In the genomic region with DNA sequence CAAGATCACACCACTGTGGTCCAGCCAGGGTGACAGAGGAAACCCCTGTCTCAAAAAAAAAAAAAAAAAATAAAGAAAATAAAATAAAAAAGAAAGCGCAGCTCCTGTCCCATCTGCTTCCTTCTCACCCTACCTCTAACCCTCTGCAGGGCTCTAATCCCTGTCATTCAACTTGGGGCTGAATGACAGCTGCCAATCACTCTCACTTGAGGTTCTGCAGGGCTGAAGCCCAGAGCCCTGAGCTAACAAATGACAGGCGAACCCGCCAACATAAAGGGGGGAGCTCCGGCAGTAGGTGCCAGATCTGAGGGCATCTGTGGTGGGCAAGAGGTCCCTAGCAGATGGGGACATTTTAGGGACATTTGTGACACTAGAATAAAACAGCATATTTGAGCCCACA, we compare ENCODE assay signal across 9 cellular contexts.
"Had no signal": no experiment of that assay in that cellular context is flagged by ENCODE, and none has a peak within 500 bp of the region (broad histone marks: within the 10 kb centered on the region; RNA-seq: fewer than 3 reads in every experiment).

No MANE protein-coding gene starts in this region.

- H2AFZ ChIP-seq: GM23338 had no signal

- H3K27ac Mint-ChIP-seq: GM23338, HFFc6, IgD-negative memory B cell had no signal

- H3K4me1 Mint-ChIP-seq: IgD-negative memory B cell had no signal

- FAIRE-seq: HepG2 had no signal

- H3K4me3 Mint-ChIP-seq: GM23338, HFFc6, IgD-negative memory B cell had no signal

- H3K4me2 ChIP-seq: GM23338 had no signal

- H3K36me3 ChIP-seq: HAP-1 had no signal

- H3K4me3 ChIP-seq: GM23338, HAP-1 had no signal

- DNase-seq: H7, HFFc6, KG1 had no signal

- ATAC-seq: GM23338, HCT116, HepG2 had no signal

- H3K9me3 ChIP-seq: HAP-1 had no signal

- H3K27ac ChIP-seq: HL-60 had no signal

- H3K9me3 Mint-ChIP-seq: GM23338, HFFc6, IgD-negative memory B cell had no signal

- H3K4me1 ChIP-seq: HAP-1 had no signal

- H3K36me3 Mint-ChIP-seq: IgD-negative memory B cell had no signal
